Comparison of ENCODE assay signal across 13 cellular contexts in genomic region chr2:28327963-28328922, GRCh38.
DNase-seq lines count a peak whose midpoint lies in the region; ATAC-seq, FAIRE-seq and TF ChIP-seq lines count a peak whose summit lies in the region.
"Had no signal": no experiment of that assay in that cellular context is flagged by ENCODE, and none has a peak within 500 bp of the region (broad histone marks: within the 10 kb centered on the region; RNA-seq: fewer than 3 reads in every experiment).

No MANE protein-coding gene starts in this region.

- intact Hi-C loops in breast epithelium (cut with DNase I; ENCODE audit: low total_unique reads), result no loop called here
- intact Hi-C loops in MCF 10A (cut with micrococcal nuclease), result no loop called here
- intact Hi-C loops in K562 (cut with micrococcal nuclease), result no loop called here
- intact Hi-C loops in uterus (cut with DNase I; ENCODE audit: low total_unique reads), result no loop called here

- DNase-seq in breast epithelium (ENCODE audit: low spot score in 2 of 2) (no peak), MCF 10A (ENCODE audit: unreplicated experiment) (no peak), K562 (ENCODE audit: extremely low read depth in 1 of 4, low spot score in 3 of 4) (no peak), mesenteric fat pad (ENCODE audit: low spot score) (peak; percentile 53), uterus (no peak), D341Med (ENCODE audit: low spot score) (no peak), SW 1271 (lab: John Stamatoyannopoulos, UW) (no peak)
- DNase-seq: activated CD4-positive, alpha-beta T cell treated with anti-CD3 and anti-CD28 coated beads for 4 hours; activated gamma-delta T cell treated with Interleukin-2 at 50 U/mL for 16 hours; lower lobe of right lung; NCI-H1436; stimulated activated CD4-positive, alpha-beta T cell treated with anti-CD3 and anti-CD28 coated beads, Interleukin-4, amount 100 ng/mL, for 4 hours had no signal

- in situ Hi-C loops in K562 (cut with MboI), result no loop called here

- ATAC-seq in K562 (no peak), GM21529 (IDR thresholded peaks at IDR 0.05; ENCODE audit: unreplicated experiment) (no peak)
- ATAC-seq: lower lobe of right lung had no signal

- CTCF ChIA-PET in MCF 10A (lab: Yijun Ruan, JAX), result interaction anchor here (0.8 to 1.7 kb wide), 3 partner anchors 8 to 46 kb away, joined by 3 to 5 read pairs (median 4); no protein-coding TSS in a partner anchor
- CTCF ChIA-PET in K562 (lab: Yijun Ruan, JAX; ENCODE audit: low intra/inter-chr PET ratio), result no interaction called here

- H3K36me3 Mint-ChIP-seq in MCF 10A (ENCODE audit: insufficient read depth, unreplicated experiment), result peaks cover 7% of the 10 kb centered on the region

- no peak overlapping the region for H3K4me3 Mint-ChIP-seq in MCF 10A (ENCODE audit: unreplicated experiment)

- H3K4me3 ChIP-seq in breast epithelium (no peak overlapping the region), K562 (no peak overlapping the region), uterus (no peak overlapping the region)
- H3K4me3 ChIP-seq: lower lobe of right lung had no signal

- TF ChIP-seq CTCF in breast epithelium (IDR thresholded peaks at IDR 0.05) (no peak), MCF 10A (IDR thresholded peaks at IDR 0.05; ENCODE audit: unreplicated experiment) (no peak), K562 (IDR thresholded peaks at IDR 0.05 in 2 of 3, conservative IDR thresholded peaks at IDR 0.05 in 1 of 3; ENCODE audit: insufficient read depth in 2 of 3, low read depth in 1 of 3, low read length in 3 of 3) (no peak), uterus (IDR thresholded peaks at IDR 0.05) (no peak)

- TF ChIP-seq EP300 in K562 (IDR thresholded peaks at IDR 0.05; ENCODE audit: low read length), result no peak

- no peak overlapping the region for H2AFZ ChIP-seq in K562 (ENCODE audit: low read depth, low read length)

- H3K27ac ChIP-seq in breast epithelium (peak overlapping the region; percentile 45 to 82), K562 (ENCODE audit: extremely low read depth, low read depth, low read length) (no peak overlapping the region), uterus (peak overlapping the region; percentile 2 to 5)
- H3K27ac ChIP-seq: lower lobe of right lung had no signal

- H3K27ac Mint-ChIP-seq in MCF 10A (ENCODE audit: low read depth, unreplicated experiment), result no peak overlapping the region

- no peak for TF ChIP-seq RAD21 in K562 (CRISPR knock-in tag; conservative IDR thresholded peaks at IDR 0.05 in 1 of 2, IDR thresholded peaks at IDR 0.05 in 1 of 2)

- no peaks in the 10 kb centered on the region for H3K27me3 ChIP-seq in breast epithelium
- H3K27me3 ChIP-seq in K562 (ENCODE audit: control insufficient read depth in 2 of 2, insufficient read depth in 2 of 2, low read length in 2 of 2), result no peaks in the 10 kb centered on the region
- no peaks in the 10 kb centered on the region for H3K27me3 ChIP-seq in uterus

- WGBS in K562 (ENCODE audit: insufficient coverage, low coverage, missing lambda C conversion rate), result 52% methylated on average over 13 of the region's 13 CpGs

- peaks cover 5% of the 10 kb centered on the region for H3K4me1 Mint-ChIP-seq in MCF 10A (ENCODE audit: insufficient read depth, unreplicated experiment)

- H3K27me3 Mint-ChIP-seq in MCF 10A (ENCODE audit: insufficient read depth, unreplicated experiment), result no peaks in the 10 kb centered on the region

- H3K9me3 ChIP-seq in breast epithelium (no peaks in the 10 kb centered on the region), K562 (replicated peaks; ENCODE audit: control insufficient read depth, insufficient read depth, low read depth, low read length) (no peaks in the 10 kb centered on the region), uterus (no peaks in the 10 kb centered on the region)
- H3K9me3 ChIP-seq: lower lobe of right lung had no signal

- no peaks in the 10 kb centered on the region for H3K9me1 ChIP-seq in K562 (ENCODE audit: control insufficient read depth, insufficient read depth, low read length)

- H3K36me3 ChIP-seq in breast epithelium (no peaks in the 10 kb centered on the region), K562 (ENCODE audit: control insufficient read depth, insufficient read depth, low read length) (no peaks in the 10 kb centered on the region), uterus (no peaks in the 10 kb centered on the region)
- H3K36me3 ChIP-seq: lower lobe of right lung had no signal

- BruUV-seq in MCF 10A (replicated peaks; lab: Mats Ljungman, UMichigan) (no TSS peak), K562 (replicated peaks; lab: Mats Ljungman, UMichigan) (no TSS peak)

- H4K20me1 ChIP-seq in K562 (replicated peaks; ENCODE audit: control insufficient read depth, insufficient read depth, low read length), result no peaks in the 10 kb centered on the region

- H3K9me3 Mint-ChIP-seq in MCF 10A (ENCODE audit: unreplicated experiment), result no peaks in the 10 kb centered on the region

- POLR2A ChIA-PET in MCF 10A (lab: Yijun Ruan, JAX), result interaction anchor here (0.6 to 2.4 kb wide), 5 partner anchors 12 to 134 kb away, joined by 3 to 5 read pairs (median 3); no protein-coding TSS in a partner anchor
- POLR2A ChIA-PET in K562 (lab: Yijun Ruan, JAX), result interaction anchor here (0.6 to 1.0 kb wide), 3 partner anchors 10 to 44 kb away, joined by 3 read pairs; no protein-coding TSS in a partner anchor

- H3K9ac ChIP-seq in K562 (ENCODE audit: insufficient read depth in 1 of 2, low read depth in 2 of 2, low read length in 2 of 2), result no peak overlapping the region

- TF ChIP-seq POLR2A in breast epithelium (IDR thresholded peaks at IDR 0.05) (no peak), K562 (conservative IDR thresholded peaks at IDR 0.05) (no peak), uterus (IDR thresholded peaks at IDR 0.05) (no peak)

- FAIRE-seq in K562 (lab: Jason Lieb, UNC), result no peak

- no peak overlapping the region for H3K4me2 ChIP-seq in K562 (ENCODE audit: insufficient read depth, low read length)

- H3K4me1 ChIP-seq in breast epithelium (peaks cover 0 to 5% of the 10 kb centered on the region in 2 donors), K562 (replicated peaks in 1 of 2; ENCODE audit: control insufficient read depth in 2 of 2, insufficient read depth in 2 of 2, low read length in 2 of 2) (peaks cover 4 to 14% of the 10 kb centered on the region in 2 experiments; a peak in 2 of 5 replicates), uterus (peaks cover 0 to 5% of the 10 kb centered on the region in 2 donors)

- H3K79me2 ChIP-seq in K562 (ENCODE audit: control insufficient read depth, insufficient read depth, low read length), result no peaks in the 10 kb centered on the region

TF ChIP-seq in K562, 482 proteins besides CTCF, POLR2A, EP300 and RAD21 (continues in another document):
- TF ChIP-seq PHF8 (IDR thresholded peaks at IDR 0.05; ENCODE audit: borderline replicate concordance, low read length) (no peak), MEIS2 (IDR thresholded peaks at IDR 0.05; ENCODE audit: partially characterized antibody) (peak; percentile 37), E2F6 (IDR thresholded peaks at IDR 0.05; ENCODE audit: borderline replicate concordance in 1 of 2, extremely low read depth in 1 of 2, insufficient read depth in 1 of 2, insufficient read length in 1 of 2, low read depth in 1 of 2, low read length in 1 of 2, poor library complexity in 1 of 2, severe bottlenecking in 1 of 2) (peak in 1 of 2 experiments; percentile 43), ZNF699 (CRISPR knock-in tag; IDR thresholded peaks at IDR 0.05; ENCODE audit: insufficient replicate concordance) (no peak), ZNF583 (CRISPR knock-in tag; IDR thresholded peaks at IDR 0.05) (no peak), KDM1A (IDR thresholded peaks at IDR 0.05) (peak in 1 of 2 experiments; percentile 23; a peak in 1 of 4 replicates), ARID3A (IDR thresholded peaks at IDR 0.05; ENCODE audit: borderline replicate concordance, low read depth, low read length) (no peak)
